Comparison of ENCODE assay signal across 11 cellular contexts in the genomic region with DNA sequence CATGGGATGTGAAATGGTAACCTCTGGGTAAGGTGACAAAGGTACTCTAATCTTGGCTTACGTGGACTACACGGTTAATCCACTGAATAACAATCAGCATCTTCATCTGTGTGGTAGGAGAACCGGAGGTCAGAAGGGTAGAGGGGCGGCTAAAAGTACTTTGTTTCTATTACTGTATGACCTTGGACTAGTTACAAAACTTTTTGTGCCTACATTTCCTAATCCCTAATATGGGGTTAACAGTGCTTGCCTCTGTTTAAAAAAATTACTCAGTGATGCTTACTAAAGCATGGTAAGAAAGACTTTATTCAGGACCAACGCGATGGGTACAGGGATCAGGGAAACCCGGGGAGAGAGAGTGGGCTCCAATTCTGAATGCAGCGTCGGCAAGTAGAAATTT. TPM values are rescaled to one million over a fixed set of nuclear protein-coding genes. Genes with fewer than 3 reads are reported as not detected.
DNase-seq lines count a peak whose midpoint lies in the region; ATAC-seq and TF ChIP-seq lines count a peak whose summit lies in the region.
"Had no signal": no experiment of that assay in that cellular context is flagged by ENCODE, and none has a peak within 500 bp of the region (broad histone marks: within the 10 kb centered on the region; RNA-seq: fewer than 3 reads in every experiment).

No MANE protein-coding gene starts in this region.

- peaks cover 27% of the 10 kb centered on the region for H3K79me2 ChIP-seq in mammary epithelial cell (ENCODE audit: insufficient read depth, low read length)

- in situ Hi-C loops in mammary epithelial cell (cut with MboI; ENCODE audit: low sequenced_read_pairs in 2 of 2): no loop called here
- in situ Hi-C loops in ACHN (cut with HindIII; ENCODE audit: low pct_ligation_motif_present, low pct_unique_long_range_greater_than_20kb, low sequenced_read_pairs): no loop called here

- no peaks in the 10 kb centered on the region for H3K27me3 Mint-ChIP-seq in MCF 10A (ENCODE audit: insufficient read depth, unreplicated experiment)
- H3K27me3 Mint-ChIP-seq in activated T-helper 17 cell treated with anti-CD3 and anti-CD28 coated beads, Interleukin-2, amount 50 U/mL, for 72 hours: no peaks in the 10 kb centered on the region
- H3K27me3 Mint-ChIP-seq in natural killer cell (ENCODE audit: low read depth in 2 of 2): peaks cover 0 to 3% of the 10 kb centered on the region in 2 donors
- H3K27me3 Mint-ChIP-seq in type B pancreatic cell: peaks cover 6% of the 10 kb centered on the region

- H3K36me3 Mint-ChIP-seq in MCF 10A (ENCODE audit: insufficient read depth, unreplicated experiment): no peaks in the 10 kb centered on the region
- H3K36me3 Mint-ChIP-seq in activated T-helper 17 cell treated with anti-CD3 and anti-CD28 coated beads, Interleukin-2, amount 50 U/mL, for 72 hours (ENCODE audit: low read depth): peaks cover 6% of the 10 kb centered on the region
- no peaks in the 10 kb centered on the region for H3K36me3 Mint-ChIP-seq in natural killer cell
- H3K36me3 Mint-ChIP-seq in type B pancreatic cell: peaks cover 18% of the 10 kb centered on the region

- H3K9ac ChIP-seq in mammary epithelial cell (ENCODE audit: insufficient read depth, low read length): no peak overlapping the region

- peaks cover 21% of the 10 kb centered on the region for H3K4me1 ChIP-seq in mammary epithelial cell (ENCODE audit: insufficient read depth, low read length)

- H3K9me3 ChIP-seq in mammary epithelial cell (replicated peaks; ENCODE audit: insufficient read depth, low read length): no peaks in the 10 kb centered on the region

- H3K27me3 ChIP-seq in mammary epithelial cell (ENCODE audit: insufficient read depth, low read length): no peaks in the 10 kb centered on the region

- ATAC-seq in activated T-helper 17 cell treated with anti-CD3 and anti-CD28 coated beads, Interleukin-2, amount 50 U/mL, for 72 hours (replicated peaks): no peak
- no peak for ATAC-seq in natural killer cell
- no peak for ATAC-seq in HG03108 (IDR thresholded peaks at IDR 0.05; ENCODE audit: unreplicated experiment)

- H3K27ac ChIP-seq in mammary epithelial cell (ENCODE audit: insufficient read depth, low read depth, low read length): no peak overlapping the region
- H3K27ac ChIP-seq: SK-N-MC had no signal

- dilution Hi-C loops in mammary epithelial cell (cut with HindIII; ENCODE audit: low sequenced_read_pairs): no loop called here

- H3K4me3 ChIP-seq in mammary epithelial cell (replicated peaks in 1 of 3; ENCODE audit: insufficient read depth in 1 of 3, low read depth in 2 of 3, low read length in 3 of 3): no peak overlapping the region
- H3K4me3 ChIP-seq: SK-N-MC had no signal

- H4K20me1 ChIP-seq in mammary epithelial cell (ENCODE audit: insufficient read depth, low read length): no peaks in the 10 kb centered on the region

- H3K27ac Mint-ChIP-seq in MCF 10A (ENCODE audit: low read depth, unreplicated experiment) (no peak overlapping the region), natural killer cell (peak overlapping the region; percentile 71 to 80), type B pancreatic cell (peak overlapping the region; percentile 19)
- peak overlapping the region; percentile 71 for H3K27ac Mint-ChIP-seq in activated T-helper 17 cell treated with anti-CD3 and anti-CD28 coated beads, Interleukin-2, amount 50 U/mL, for 72 hours

- H3K36me3 ChIP-seq in mammary epithelial cell (ENCODE audit: insufficient read depth, low read length): no peaks in the 10 kb centered on the region

- POLR2A ChIA-PET in MCF 10A (lab: Yijun Ruan, JAX): interaction anchor here (0.8 kb wide), 1 partner anchor 132 kb away, joined by 5 read pairs; no protein-coding TSS in a partner anchor

- H3K4me3 Mint-ChIP-seq in MCF 10A (ENCODE audit: unreplicated experiment): peak overlapping the region; percentile 73
- peak overlapping the region; percentile 77 for H3K4me3 Mint-ChIP-seq in activated T-helper 17 cell treated with anti-CD3 and anti-CD28 coated beads, Interleukin-2, amount 50 U/mL, for 72 hours
- H3K4me3 Mint-ChIP-seq in natural killer cell: peak overlapping the region; percentile 91
- peak overlapping the region; percentile 87 for H3K4me3 Mint-ChIP-seq in type B pancreatic cell

- 96% methylated on average over 9 of the region's 9 CpGs for WGBS in mammary epithelial cell (ENCODE audit: low coverage, missing lambda C conversion rate)

- H3K4me2 ChIP-seq in mammary epithelial cell (ENCODE audit: insufficient read depth, low read depth, low read length): no peak overlapping the region

- H2AFZ ChIP-seq in mammary epithelial cell (ENCODE audit: low read depth, low read length): no peak overlapping the region

- H3K4me1 Mint-ChIP-seq in MCF 10A (ENCODE audit: insufficient read depth, unreplicated experiment): peaks cover 22% of the 10 kb centered on the region
- peaks cover 18% of the 10 kb centered on the region for H3K4me1 Mint-ChIP-seq in activated T-helper 17 cell treated with anti-CD3 and anti-CD28 coated beads, Interleukin-2, amount 50 U/mL, for 72 hours
- H3K4me1 Mint-ChIP-seq in natural killer cell: peaks cover 36 to 38% of the 10 kb centered on the region in 2 donors
- H3K4me1 Mint-ChIP-seq in type B pancreatic cell (ENCODE audit: unreplicated experiment): peaks cover 20% of the 10 kb centered on the region

- intact Hi-C loops in MCF 10A (cut with micrococcal nuclease): no loop called here
- intact Hi-C loops in mammary epithelial cell (cut with micrococcal nuclease): loop anchor here (5.0 to 10.0 kb wide), 3 partner anchors 124 to 173 kb away; no protein-coding TSS in a partner anchor
- intact Hi-C loops in natural killer cell (cut with micrococcal nuclease): loop anchor here (2.0 to 5.0 kb wide), 2 partner anchors 94 to 123 kb away; no protein-coding TSS in a partner anchor

- H3K9me3 Mint-ChIP-seq in MCF 10A (ENCODE audit: unreplicated experiment) (no peaks in the 10 kb centered on the region), natural killer cell (no peaks in the 10 kb centered on the region), type B pancreatic cell (no peaks in the 10 kb centered on the region)
- no peaks in the 10 kb centered on the region for H3K9me3 Mint-ChIP-seq in activated T-helper 17 cell treated with anti-CD3 and anti-CD28 coated beads, Interleukin-2, amount 50 U/mL, for 72 hours

- TF ChIP-seq CTCF in MCF 10A (IDR thresholded peaks at IDR 0.05; ENCODE audit: unreplicated experiment): no peak
- no peak for TF ChIP-seq CTCF in mammary epithelial cell (conservative IDR thresholded peaks at IDR 0.05 in 1 of 2, IDR thresholded peaks at IDR 0.05 in 1 of 2; ENCODE audit: extremely low read depth in 1 of 2, insufficient read depth in 1 of 2, low read depth in 1 of 2, low read length in 2 of 2)
- no peak for TF ChIP-seq CTCF in natural killer cell (IDR thresholded peaks at IDR 0.05)
- no peak for TF ChIP-seq CTCF in type B pancreatic cell (conservative IDR thresholded peaks at IDR 0.05)

- CTCF ChIA-PET in MCF 10A (lab: Yijun Ruan, JAX): no interaction called here
- CTCF ChIA-PET in mammary epithelial cell (lab: Charles Lee; ENCODE audit: low non-redundant PET): no interaction called here

- DNase-seq in MCF 10A (ENCODE audit: unreplicated experiment): no peak
- DNase-seq in mammary epithelial cell: no peak
- no peak for DNase-seq in natural killer cell
- no peak for DNase-seq in type B pancreatic cell (ENCODE audit: extremely low spot score, unreplicated experiment)
- DNase-seq in NCI-H1092 treated with DMSO at 0.1 percent for 48 hours (lab: John Stamatoyannopoulos, UW): no peak
- no peak for DNase-seq in ACHN
- DNase-seq: NCI-H2029 treated with DMSO at 0.1 percent for 48 hours, NCI-H526 had no signal

- no TSS peak for BruUV-seq in MCF 10A (replicated peaks; lab: Mats Ljungman, UMichigan)
- no TSS peak for BruUV-seq in mammary epithelial cell (replicated peaks; lab: Mats Ljungman, UMichigan)

RNA-seq across cellular contexts. Expression of gene MRPS6, which starts 1.7 kb away (rescaled TPM):
- total RNA-seq in MCF 10A (2022) (86.0 and 90.7 TPM in 2 replicates), mammary epithelial cell (10 to 100 TPM; 10.2 to 65.9 TPM), natural killer cell (10 to 100 TPM; 42.7 to 54.5 (median 44.3) TPM), type B pancreatic cell (ENCODE audit: low replicate concordance) (40.7 and 74.8 TPM in 2 replicates)
- polyA plus RNA-seq in mammary epithelial cell: 40.4 TPM
- polyA minus RNA-seq in mammary epithelial cell: 26.4 TPM
- 100 to 1,000 TPM; 131 to 141 TPM for total RNA-seq in activated T-helper 17 cell treated with anti-CD3 and anti-CD28 coated beads, Interleukin-2, amount 50 U/mL, for 72 hours

RNA-seq across cellular contexts. Expression of gene SLC5A3, which starts 1.7 kb away (rescaled TPM):
- 8.1 and 8.5 TPM in 2 replicates for total RNA-seq in MCF 10A (2022)
- total RNA-seq in mammary epithelial cell: 10 to 100 TPM; 10.8 to 17.5 TPM
- 2.7 TPM for polyA plus RNA-seq in mammary epithelial cell
- polyA minus RNA-seq in mammary epithelial cell: 13.9 TPM
- total RNA-seq in activated T-helper 17 cell treated with anti-CD3 and anti-CD28 coated beads, Interleukin-2, amount 50 U/mL, for 72 hours: 10 to 100 TPM; 35.5 to 72.2 TPM
- total RNA-seq in natural killer cell: 10 to 100 TPM; 14.5 to 25.1 (median 17.9) TPM
- 11.9 and 28.8 TPM in 2 replicates for total RNA-seq in type B pancreatic cell (ENCODE audit: low replicate concordance)
